ENCODE assay signal across 8 cellular contexts in the genomic region with DNA sequence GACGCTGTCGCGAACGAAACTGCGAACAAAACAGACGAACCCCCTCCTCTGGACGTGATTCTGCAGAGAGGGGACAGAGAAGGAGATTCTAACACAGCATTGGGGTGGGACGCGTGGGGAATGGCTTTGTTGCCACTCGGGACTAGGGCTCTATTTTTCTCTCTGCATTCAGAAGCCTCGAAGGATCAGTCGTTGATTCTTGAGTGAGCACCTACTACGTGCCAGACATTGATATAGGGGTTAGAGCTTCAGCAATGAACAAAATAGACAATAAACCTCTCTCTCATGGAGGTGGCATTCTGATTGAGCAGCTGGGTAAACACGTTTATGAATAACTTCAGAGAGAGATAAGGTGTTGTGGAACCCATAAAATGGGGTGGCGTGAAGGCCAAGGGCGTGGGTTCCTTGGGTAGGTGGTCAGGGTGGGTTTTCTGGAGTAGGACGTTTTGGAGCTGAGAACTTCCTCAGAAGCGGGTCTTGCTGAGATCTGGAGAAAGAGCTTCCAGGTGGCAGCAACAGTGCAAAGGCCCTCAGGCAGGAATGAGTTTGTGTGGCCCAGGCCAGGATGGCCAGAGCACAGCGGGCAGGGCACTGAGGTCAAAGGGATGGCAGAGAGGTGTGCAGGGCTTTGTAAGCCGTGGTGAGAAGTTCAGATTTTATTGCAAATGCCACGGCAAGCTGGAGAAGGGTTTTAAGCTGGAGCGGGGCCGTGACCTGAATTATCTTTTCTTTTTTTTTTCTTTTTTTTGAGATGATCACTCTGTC. TPM values are rescaled to one million over a fixed set of nuclear protein-coding genes. Genes with fewer than 3 reads are reported as not detected.
A peak's percentile ranks its signal among the peaks of the same experiment; 100 is the strongest.
DNase-seq lines count a peak whose midpoint lies in the region; ATAC-seq and TF ChIP-seq lines count a peak whose summit lies in the region.

No MANE protein-coding gene starts in this region.

- H3K4me1 ChIP-seq in OCI-LY7 (ENCODE audit: insufficient read depth, low read length, poor library complexity, severe bottlenecking) (no peaks in the 10 kb centered on the region), foreskin keratinocyte (no peaks in the 10 kb centered on the region)

- H3K36me3 ChIP-seq in OCI-LY7 (ENCODE audit: insufficient read depth, low read length), result no peaks in the 10 kb centered on the region

- intact Hi-C loops in CD4-positive, alpha-beta T cell (cut with DNase I, micrococcal nuclease), result no loop called here
- intact Hi-C loops in OCI-LY7 (cut with micrococcal nuclease; ENCODE audit: unreplicated experiment), result no loop called here

- H3K79me2 ChIP-seq in OCI-LY7 (ENCODE audit: insufficient read depth, low read depth, low read length), result no peaks in the 10 kb centered on the region

- peaks cover 3% of the 10 kb centered on the region for H3K9me3 Mint-ChIP-seq in CD4-positive, alpha-beta T cell
- H3K9me3 Mint-ChIP-seq in glutamatergic neuron (ENCODE audit: unreplicated experiment) (peaks cover 2% of the 10 kb centered on the region), progenitor cell of endocrine pancreas (ENCODE audit: low read depth) (peaks cover 3% of the 10 kb centered on the region)

- no peak overlapping the region for H3K4me3 ChIP-seq in OCI-LY7 (ENCODE audit: low read depth, low read length, poor library complexity, severe bottlenecking)

- peaks cover 87% of the 10 kb centered on the region for H3K27me3 Mint-ChIP-seq in CD4-positive, alpha-beta T cell
- H3K27me3 Mint-ChIP-seq in T-helper 17 cell, result peaks cover 68% of the 10 kb centered on the region
- H3K27me3 Mint-ChIP-seq in glutamatergic neuron (ENCODE audit: unreplicated experiment), result peaks cover 15% of the 10 kb centered on the region
- no peaks in the 10 kb centered on the region for H3K27me3 Mint-ChIP-seq in progenitor cell of endocrine pancreas

- POLR2A ChIA-PET in CD4-positive, alpha-beta T cell (lab: Charles Lee), result interaction anchor here (0.6 kb wide), 1 partner anchor 20 kb away, joined by 3 read pairs; no protein-coding TSS in a partner anchor
- POLR2A ChIA-PET in OCI-LY7 (lab: Charles Lee), result no interaction called here

- in situ Hi-C loops in GM13976 (cut with MboI; ENCODE audit: low sequenced_read_pairs, unreplicated experiment), result no loop called here

- peaks cover 64% of the 10 kb centered on the region for H3K27me3 ChIP-seq in CD4-positive, alpha-beta T cell (ENCODE audit: control insufficient read depth, insufficient read depth, low read length)
- H3K27me3 ChIP-seq in foreskin keratinocyte, result peaks cover 58% of the 10 kb centered on the region

- TF ChIP-seq CTCF in CD4-positive, alpha-beta T cell (IDR thresholded peaks at IDR 0.05), result no peak
- TF ChIP-seq CTCF in glutamatergic neuron (IDR thresholded peaks at IDR 0.05; ENCODE audit: partially characterized antibody, unreplicated experiment) (no peak), progenitor cell of endocrine pancreas (IDR thresholded peaks at IDR 0.05; ENCODE audit: unreplicated experiment) (no peak), OCI-LY7 (conservative IDR thresholded peaks at IDR 0.05; ENCODE audit: low read length) (no peak), foreskin keratinocyte (conservative IDR thresholded peaks at IDR 0.05) (no peak), GM13976 (IDR thresholded peaks at IDR 0.05; ENCODE audit: borderline replicate concordance, control extremely low read depth, extremely low read depth, insufficient read depth, missing control alignments) (no peak)

- no peak overlapping the region for H3K27ac Mint-ChIP-seq in CD4-positive, alpha-beta T cell
- H3K27ac Mint-ChIP-seq in T-helper 17 cell, result no peak overlapping the region
- H3K27ac Mint-ChIP-seq in glutamatergic neuron (ENCODE audit: unreplicated experiment), result peak overlapping the region; percentile 11
- H3K27ac Mint-ChIP-seq in progenitor cell of endocrine pancreas, result peak overlapping the region; percentile 94

- peak overlapping the region; percentile 62 for H3K4me3 Mint-ChIP-seq in CD4-positive, alpha-beta T cell
- H3K4me3 Mint-ChIP-seq in T-helper 17 cell, result peak overlapping the region; percentile 73
- peak overlapping the region; percentile 88 for H3K4me3 Mint-ChIP-seq in glutamatergic neuron (ENCODE audit: unreplicated experiment)
- peak overlapping the region; percentile 86 for H3K4me3 Mint-ChIP-seq in progenitor cell of endocrine pancreas (ENCODE audit: low read depth)

- H3K9me2 ChIP-seq in OCI-LY7 (ENCODE audit: insufficient read depth, low read length), result no peaks in the 10 kb centered on the region

- CTCF ChIA-PET in CD4-positive, alpha-beta T cell (lab: Charles Lee), result no interaction called here
- CTCF ChIA-PET in OCI-LY7 (lab: Charles Lee; ENCODE audit: unreplicated experiment), result no interaction called here

- no peak overlapping the region for H2AFZ ChIP-seq in OCI-LY7 (ENCODE audit: low read length)

- H3K4me2 ChIP-seq in OCI-LY7 (ENCODE audit: low read length), result no peak overlapping the region

- H3K4me1 Mint-ChIP-seq in CD4-positive, alpha-beta T cell (ENCODE audit: low read depth), result peaks cover 11% of the 10 kb centered on the region
- H3K4me1 Mint-ChIP-seq in T-helper 17 cell (peaks cover 11% of the 10 kb centered on the region), glutamatergic neuron (ENCODE audit: low read depth, unreplicated experiment) (peaks cover 6% of the 10 kb centered on the region), progenitor cell of endocrine pancreas (ENCODE audit: low read depth) (peaks cover 22% of the 10 kb centered on the region)

- peaks cover 8% of the 10 kb centered on the region for H3K9me3 ChIP-seq in CD4-positive, alpha-beta T cell (ENCODE audit: control insufficient read depth, low read length)
- H3K9me3 ChIP-seq in T-helper 17 cell (ENCODE audit: control insufficient read depth, low read length, poor library complexity, severe bottlenecking) (peaks cover 3% of the 10 kb centered on the region), OCI-LY7 (ENCODE audit: low read length) (peaks cover 20% of the 10 kb centered on the region; the same call in 1 of the 2 replicates)

- no peaks in the 10 kb centered on the region for H4K20me1 ChIP-seq in OCI-LY7 (ENCODE audit: insufficient read depth, low read length)

- no peaks in the 10 kb centered on the region for H3K36me3 Mint-ChIP-seq in CD4-positive, alpha-beta T cell (ENCODE audit: low read depth)
- peaks cover 13% of the 10 kb centered on the region for H3K36me3 Mint-ChIP-seq in T-helper 17 cell (ENCODE audit: low read depth)
- H3K36me3 Mint-ChIP-seq in glutamatergic neuron (ENCODE audit: unreplicated experiment), result peaks cover 4% of the 10 kb centered on the region
- no peaks in the 10 kb centered on the region for H3K36me3 Mint-ChIP-seq in progenitor cell of endocrine pancreas (ENCODE audit: insufficient read depth)

- ATAC-seq in CD4-positive, alpha-beta T cell (ENCODE audit: poor library complexity), result no peak
- ATAC-seq in T-helper 17 cell, result no peak
- ATAC-seq in foreskin keratinocyte, result no peak

- DNase-seq in CD4-positive, alpha-beta T cell, result no peak
- DNase-seq in T-helper 17 cell (no peak), glutamatergic neuron (no peak), progenitor cell of endocrine pancreas (ENCODE audit: low spot score, unreplicated experiment) (no peak), OCI-LY7 (ENCODE audit: low spot score) (no peak), DMS153 treated with DMSO at 0.1 percent for 48 hours (lab: John Stamatoyannopoulos, UW; ENCODE audit: unreplicated experiment) (no peak), foreskin keratinocyte (no peak), GM13976 (ENCODE audit: low spot score) (no peak)

- no peak overlapping the region for H3K27ac ChIP-seq in CD4-positive, alpha-beta T cell (ENCODE audit: low read depth, low read length)
- H3K27ac ChIP-seq in OCI-LY7 (ENCODE audit: low read depth, low read length, poor library complexity, severe bottlenecking) (no peak overlapping the region), foreskin keratinocyte (no peak overlapping the region)

- BruUV-seq in OCI-LY7 (replicated peaks; lab: Mats Ljungman, UMichigan), result no TSS peak

RNA-seq across cellular contexts. Expression of gene SLC2A10, which starts 0.9 kb away (rescaled TPM):
- total RNA-seq in CD4-positive, alpha-beta T cell, result not detected
- total RNA-seq in T-helper 17 cell, result not detected
- total RNA-seq in glutamatergic neuron (ENCODE audit: unreplicated experiment), result 0.37 TPM
- total RNA-seq in progenitor cell of endocrine pancreas, result 16.1 and 16.6 TPM in 2 replicates
- total RNA-seq in OCI-LY7 (2014; rRNA removed; shearing (Covaris generic)), result not detected in 2 replicates
- not detected in 2 replicates for total RNA-seq in OCI-LY7 (2022)
- total RNA-seq in foreskin keratinocyte, result 0.11 and 0.37 TPM in 2 replicates
- polyA plus RNA-seq in foreskin keratinocyte, result 0.11 and 0.18 TPM in 2 replicates

RNA-seq across cellular contexts. Expression of gene TP53RK, which starts 21.1 kb away (rescaled TPM):
- total RNA-seq in CD4-positive, alpha-beta T cell, result 1 to 10 TPM; 3.9 to 4.5 TPM
- total RNA-seq in T-helper 17 cell (1 to 10 TPM; 4.6 to 6.8 TPM), glutamatergic neuron (ENCODE audit: unreplicated experiment) (19.0 TPM), progenitor cell of endocrine pancreas (11.1 and 11.5 TPM in 2 replicates), OCI-LY7 (2022) (18.6 and 19.7 TPM in 2 replicates), foreskin keratinocyte (13.9 and 14.2 TPM in 2 replicates)
- 25.2 and 32.9 TPM in 2 replicates for total RNA-seq in OCI-LY7 (2014; rRNA removed; shearing (Covaris generic))
- 12.9 and 13.2 TPM in 2 replicates for polyA plus RNA-seq in foreskin keratinocyte

RNA-seq across cellular contexts. Expression of gene SLC13A3, which starts 59.1 kb away (rescaled TPM):
- under 1 TPM in 1 of 2 experiments, not detected in 1; 0.28 TPM for total RNA-seq in CD4-positive, alpha-beta T cell
- total RNA-seq in T-helper 17 cell (under 1 TPM in 1 of 2 donors, not detected in 1; 0.10 TPM), glutamatergic neuron (ENCODE audit: unreplicated experiment) (5.8 TPM), progenitor cell of endocrine pancreas (2.9 and 5.0 TPM in 2 replicates), OCI-LY7 (2022) (not detected in 2 replicates), foreskin keratinocyte (3.1 and 5.1 TPM in 2 replicates)
- not detected in 2 replicates for total RNA-seq in OCI-LY7 (2014; rRNA removed; shearing (Covaris generic))
- polyA plus RNA-seq in foreskin keratinocyte, result 4.6 and 5.3 TPM in 2 replicates

Comparison
In these comparisons a context has a peak if more than half of its experiments do, and no peak if none do; other contexts are left out.
1. H3K27ac Mint-ChIP-seq: peak in glutamatergic neuron (single experiment) and progenitor cell of endocrine pancreas (single experiment); none in CD4-positive, alpha-beta T cell (single experiment) and T-helper 17 cell (single experiment).
2. RNA of gene SLC2A10, which starts 0.9 kb away (total RNA-seq): 16.1 to 16.6 TPM in progenitor cell of endocrine pancreas; 0.37 TPM in glutamatergic neuron (single experiment), 0.11 to 0.37 TPM in foreskin keratinocyte, not detected in CD4-positive, alpha-beta T cell, not detected in T-helper 17 cell and not detected in OCI-LY7; every median in the first group is over 10 times any median in the second.
3. Peak in every context shown above with its lines, with median percentiles within 50 percentile points of each other: H3K4me3 Mint-ChIP-seq.